In the genomic region with DNA sequence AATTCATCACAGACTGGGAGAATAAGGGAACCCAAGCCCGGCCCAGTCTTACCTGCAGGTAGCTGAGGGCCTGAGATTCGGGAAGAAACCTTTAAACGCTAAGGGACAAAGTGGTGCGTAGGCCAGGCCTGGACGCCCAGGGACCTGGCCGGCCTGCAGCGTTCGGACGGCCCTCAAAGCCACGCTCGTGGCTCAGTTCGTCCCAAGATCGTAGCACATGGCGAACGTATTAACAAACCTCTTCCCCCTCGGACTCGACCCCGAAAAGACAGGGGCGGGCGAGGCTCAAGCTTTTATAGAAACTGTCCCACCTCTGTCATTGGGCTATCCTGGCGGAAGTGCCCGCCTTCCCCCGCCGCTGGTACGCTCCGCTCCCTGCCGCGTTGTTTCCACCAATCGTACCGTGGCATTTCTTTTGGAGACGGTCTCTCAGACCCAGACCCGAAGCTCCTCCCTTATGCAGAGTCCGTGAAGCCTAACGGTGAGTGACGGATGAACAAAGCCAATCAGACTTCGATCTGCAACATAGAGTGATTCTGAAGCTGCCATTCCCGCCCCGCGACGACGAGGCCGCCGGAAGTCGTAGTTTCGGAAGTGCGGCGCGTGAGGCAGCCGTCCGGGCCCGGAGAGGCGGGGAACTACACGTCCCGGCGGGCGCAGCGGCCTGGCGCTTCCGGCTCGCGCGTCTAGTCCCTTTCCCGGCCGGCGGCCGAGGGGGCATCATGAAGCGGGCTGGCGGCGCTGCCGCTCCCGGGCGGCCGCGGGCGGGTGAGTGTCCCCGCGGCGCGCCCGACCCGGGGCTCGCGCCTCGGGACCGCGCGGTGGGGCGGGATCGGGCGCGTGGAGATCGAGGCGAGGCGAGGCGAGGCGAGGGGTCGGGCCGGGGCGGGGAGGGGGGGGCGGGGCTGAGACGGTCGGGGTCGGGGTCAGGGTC, we compare ENCODE assay signal across 8 cellular contexts. TPM values are rescaled to one million over a fixed set of nuclear protein-coding genes. Genes with fewer than 3 reads are reported as not detected.
A peak's percentile ranks its signal among the peaks of the same experiment; 100 is the strongest.
DNase-seq lines count a peak whose midpoint lies in the region; ATAC-seq and TF ChIP-seq lines count a peak whose summit lies in the region.

TSS of gene TRAF7 (plus strand) at position 692 of the 934 bp plus-strand sequence. CDS start 8,139 bp downstream, outside the sequence.

- peak; percentile 83 for ATAC-seq in GM21825 (IDR thresholded peaks at IDR 0.05; ENCODE audit: unreplicated experiment)

- no peak for TF ChIP-seq EP300 in esophagus muscularis mucosa (IDR thresholded peaks at IDR 0.05)

- H3K36me3 ChIP-seq in Karpas-422 (ENCODE audit: insufficient read depth, low read length) (peaks cover 28% of the 10 kb centered on the region), esophagus muscularis mucosa (peaks cover 0 to 12% (median 7%) of the 10 kb centered on the region in 4 donors), muscle layer of duodenum (ENCODE audit: control insufficient read depth in 1 of 2, insufficient read depth in 2 of 2, low read length in 2 of 2) (peaks cover 4 to 5% of the 10 kb centered on the region in 2 donors)

- peak within 1 kb of the TSS; percentile 98 for H3K9ac ChIP-seq in Karpas-422 (ENCODE audit: low read length)

- H3K4me1 ChIP-seq in Karpas-422 (ENCODE audit: low read length) (peaks cover 77% of the 10 kb centered on the region), esophagus muscularis mucosa (peaks cover 83 to 91% (median 89%) of the 10 kb centered on the region in 4 donors), muscle layer of duodenum (ENCODE audit: control insufficient read depth in 1 of 2, insufficient read depth in 2 of 2, low read length in 2 of 2) (peaks cover 21 to 82% of the 10 kb centered on the region in 2 donors)

- peak within 1 kb of the TSS; percentile 87 for H3K4me2 ChIP-seq in Karpas-422 (ENCODE audit: low read depth, low read length, poor library complexity, severe bottlenecking)

- H4K20me1 ChIP-seq in Karpas-422 (ENCODE audit: insufficient read depth, low read depth, low read length): peaks cover 75% of the 10 kb centered on the region

- peaks cover 61% of the 10 kb centered on the region for H3K79me2 ChIP-seq in Karpas-422 (ENCODE audit: low read length)

- H2AFZ ChIP-seq in Karpas-422 (ENCODE audit: low read length): no peak within 1 kb of the TSS

- 0% methylated on average over 43 of the region's 103 CpGs for WGBS in esophagus muscularis mucosa

- TF ChIP-seq POLR2A in esophagus muscularis mucosa (IDR thresholded peaks at IDR 0.05; ENCODE audit: low read depth): peak; percentile 100

- DNase-seq in DMS79 treated with DMSO at 0.1 percent for 48 hours (lab: John Stamatoyannopoulos, UW): peak; percentile 98
- DNase-seq in Karpas-422: peak; percentile 100
- peak; percentile 100 for DNase-seq in RKO (ENCODE audit: low spot score)
- DNase-seq in activated T-helper 1 cell treated with Interleukin-2 at 50 U/mL for 16 hours (ENCODE audit: low read depth): peak; percentile 97
- peak; percentile 100 for DNase-seq in esophagus muscularis mucosa (ENCODE audit: extremely low spot score)
- peak; percentile 97 to 98 for DNase-seq in stimulated activated CD8-positive, alpha-beta memory T cell treated with anti-CD3 and anti-CD28 coated beads, Interleukin-7, amount 100 ng/mL, for 4 hours (ENCODE audit: low read depth in 2 of 2)

- H3K9me3 ChIP-seq in Karpas-422 (ENCODE audit: low read length): no peaks in the 10 kb centered on the region
- H3K9me3 ChIP-seq in esophagus muscularis mucosa: no peaks in the 10 kb centered on the region
- no peaks in the 10 kb centered on the region for H3K9me3 ChIP-seq in muscle layer of duodenum (ENCODE audit: control insufficient read depth in 1 of 2, low read length in 2 of 2)

- peak within 1 kb of the TSS; percentile 98 for H3K4me3 ChIP-seq in Karpas-422 (ENCODE audit: low read length)
- peak within 1 kb of the TSS; percentile 62 to 92 (median 71) for H3K4me3 ChIP-seq in esophagus muscularis mucosa
- peak within 1 kb of the TSS; percentile 96 to 97 for H3K4me3 ChIP-seq in muscle layer of duodenum (ENCODE audit: low read depth in 1 of 2, low read length in 2 of 2)

- no peaks in the 10 kb centered on the region for H3K9me2 ChIP-seq in Karpas-422 (replicated peaks; ENCODE audit: insufficient read depth, low read length)

- H3K27ac ChIP-seq in Karpas-422 (ENCODE audit: low read length): peak within 1 kb of the TSS; percentile 70
- peak within 1 kb of the TSS; percentile 90 to 96 (median 93) for H3K27ac ChIP-seq in esophagus muscularis mucosa (replicated peaks in 1 of 4)
- peak within 1 kb of the TSS; percentile 89 for H3K27ac ChIP-seq in muscle layer of duodenum (ENCODE audit: low read length)

- H3K27me3 ChIP-seq in Karpas-422 (ENCODE audit: low read length) (no peaks in the 10 kb centered on the region), esophagus muscularis mucosa (no peaks in the 10 kb centered on the region), muscle layer of duodenum (ENCODE audit: low read depth, low read length) (no peaks in the 10 kb centered on the region)

- intact Hi-C loops in esophagus muscularis mucosa (cut with DNase I): loop anchor here (5.0 kb wide), 1 partner anchor 97 kb away; the partner anchor contains the start of gene ECI1

- TF ChIP-seq CTCF in esophagus muscularis mucosa (IDR thresholded peaks at IDR 0.05): no peak

RNA-seq across cellular contexts. Expression of gene TRAF7, which starts in this region (rescaled TPM):
- total RNA-seq in Karpas-422 (2014; rRNA removed; shearing (Covaris generic); ENCODE audit: low replicate concordance): 68.3 and 110 TPM in 2 replicates
- 10 to 100 TPM; 42.6 to 64.5 (median 54.3) TPM for total RNA-seq in esophagus muscularis mucosa

Comparison
In these comparisons a context has a peak if more than half of its experiments do, and no peak if none do; other contexts are left out.
1. Peak in every context shown above with its lines: DNase-seq, ATAC-seq, H3K4me3 ChIP-seq and H3K27ac ChIP-seq.